In genomic region chr16:8853611-8854010, GRCh38 we compare ENCODE assay signal across 17 cellular contexts. TPM values are rescaled to one million over a fixed set of nuclear protein-coding genes. Genes with fewer than 3 reads are reported as not detected.
A peak's percentile ranks its signal among the peaks of the same experiment; 100 is the strongest.
DNase-seq lines count a peak whose midpoint lies in the region; ATAC-seq and TF ChIP-seq lines count a peak whose summit lies in the region.
"Had no signal": no experiment of that assay in that cellular context is flagged by ENCODE, and none has a peak within 500 bp of the region (broad histone marks: within the 10 kb centered on the region; RNA-seq: fewer than 3 reads in every experiment).

No MANE protein-coding gene starts in this region.

- H3K27me3 Mint-ChIP-seq in activated naive CD4-positive, alpha-beta T cell treated with anti-CD3 and anti-CD28 coated beads, Interleukin-2, amount 10 ng/mL, durations not matched to agents 7 days and 5 days: no peaks in the 10 kb centered on the region
- H3K27me3 Mint-ChIP-seq in T-cell: no peaks in the 10 kb centered on the region
- H3K27me3 Mint-ChIP-seq in effector memory CD8-positive, alpha-beta T cell: no peaks in the 10 kb centered on the region

- peak overlapping the region; percentile 47 for H3K27ac ChIP-seq in smooth muscle cell (ENCODE audit: low read depth)
- H3K27ac ChIP-seq: WERI-Rb-1 had no signal

- H3K9me3 ChIP-seq in smooth muscle cell (replicated peaks; ENCODE audit: low read depth): no peaks in the 10 kb centered on the region
- H3K9me3 ChIP-seq: stomach had no signal

- H3K36me3 ChIP-seq in smooth muscle cell (ENCODE audit: low read depth): peaks cover 4% of the 10 kb centered on the region

- POLR2A ChIA-PET in T-cell (lab: Charles Lee): no interaction called here

- no peak overlapping the region for H3K4me3 Mint-ChIP-seq in activated naive CD4-positive, alpha-beta T cell treated with anti-CD3 and anti-CD28 coated beads, Interleukin-2, amount 10 ng/mL, durations not matched to agents 7 days and 5 days
- H3K4me3 Mint-ChIP-seq in T-cell: no peak overlapping the region
- H3K4me3 Mint-ChIP-seq in effector memory CD8-positive, alpha-beta T cell: no peak overlapping the region
- H3K4me3 Mint-ChIP-seq: H9 had no signal

- H3K4me3 ChIP-seq in smooth muscle cell: no peak overlapping the region
- H3K4me3 ChIP-seq: stomach had no signal

- H3K9me3 Mint-ChIP-seq in activated naive CD4-positive, alpha-beta T cell treated with anti-CD3 and anti-CD28 coated beads, Interleukin-2, amount 10 ng/mL, durations not matched to agents 7 days and 5 days: no peaks in the 10 kb centered on the region
- H3K9me3 Mint-ChIP-seq in T-cell: no peaks in the 10 kb centered on the region
- no peaks in the 10 kb centered on the region for H3K9me3 Mint-ChIP-seq in effector memory CD8-positive, alpha-beta T cell

- peaks cover 58% of the 10 kb centered on the region for H3K36me3 Mint-ChIP-seq in activated naive CD4-positive, alpha-beta T cell treated with anti-CD3 and anti-CD28 coated beads, Interleukin-2, amount 10 ng/mL, durations not matched to agents 7 days and 5 days
- H3K36me3 Mint-ChIP-seq in T-cell: peaks cover 27% of the 10 kb centered on the region
- H3K36me3 Mint-ChIP-seq in effector memory CD8-positive, alpha-beta T cell (ENCODE audit: insufficient read depth): peaks cover 48% of the 10 kb centered on the region

- H3K4me2 ChIP-seq in smooth muscle cell: no peak overlapping the region

- H3K4me1 Mint-ChIP-seq in activated naive CD4-positive, alpha-beta T cell treated with anti-CD3 and anti-CD28 coated beads, Interleukin-2, amount 10 ng/mL, durations not matched to agents 7 days and 5 days: peaks cover 61% of the 10 kb centered on the region
- H3K4me1 Mint-ChIP-seq in T-cell: peaks cover 38 to 49% (median 38%) of the 10 kb centered on the region in 3 donors
- peaks cover 15 to 26% of the 10 kb centered on the region in 2 donors for H3K4me1 Mint-ChIP-seq in effector memory CD8-positive, alpha-beta T cell (ENCODE audit: low read depth in 2 of 2)

- H3K27me3 ChIP-seq in smooth muscle cell (ENCODE audit: low read depth): no peaks in the 10 kb centered on the region
- H3K27me3 ChIP-seq: stomach had no signal

- peak overlapping the region; percentile 17 for H3K27ac Mint-ChIP-seq in activated naive CD4-positive, alpha-beta T cell treated with anti-CD3 and anti-CD28 coated beads, Interleukin-2, amount 10 ng/mL, durations not matched to agents 7 days and 5 days
- H3K27ac Mint-ChIP-seq in T-cell: peak overlapping the region; percentile 46 to 58
- H3K27ac Mint-ChIP-seq in effector memory CD8-positive, alpha-beta T cell: peak overlapping the region; percentile 35 to 62

- TF ChIP-seq CTCF in smooth muscle cell (IDR thresholded peaks at IDR 0.05; ENCODE audit: borderline replicate concordance, insufficient read depth, poor library complexity, severe bottlenecking): no peak

- H3K4me1 ChIP-seq in smooth muscle cell (ENCODE audit: low read depth): no peaks in the 10 kb centered on the region

- WGBS in smooth muscle cell (ENCODE audit: low lambda C conversion rate): 58% methylated on average over 7 of the region's 7 CpGs

- H3K79me2 ChIP-seq in smooth muscle cell (ENCODE audit: low read depth): no peaks in the 10 kb centered on the region

- ATAC-seq in T-cell (replicated peaks in 1 of 4) (no peak), HG02610 (IDR thresholded peaks at IDR 0.05; ENCODE audit: unreplicated experiment) (no peak)
- ATAC-seq in effector memory CD8-positive, alpha-beta T cell (replicated peaks): no peak

- peaks cover 31% of the 10 kb centered on the region for H3F3A ChIP-seq in smooth muscle cell (ENCODE audit: low read depth)

- peak; percentile 17 for DNase-seq in activated naive CD4-positive, alpha-beta T cell treated with anti-CD3 and anti-CD28 coated beads, Interleukin-2, amount 10 ng/mL, durations not matched to agents 7 days and 5 days
- no peak for DNase-seq in activated naive CD4-positive, alpha-beta T cell treated with anti-CD3 and anti-CD28 coated beads, Interleukin-2, amount 50 U/mL, for 16 hours
- no peak for DNase-seq in T-cell
- no peak for DNase-seq in effector memory CD8-positive, alpha-beta T cell
- no peak for DNase-seq in smooth muscle cell (lab: John Stamatoyannopoulos, UW; ENCODE audit: unreplicated experiment)
- no peak for DNase-seq in cerebellar nuclear complex (lab: John Stamatoyannopoulos, UW)
- no peak for DNase-seq in retina
- DNase-seq: H9, mesendoderm, NCI-H1436, occipital lobe, OCI-M1, stomach, SW 1271, WERI-Rb-1 had no signal

- peaks cover 93% of the 10 kb centered on the region for H4K20me1 ChIP-seq in smooth muscle cell (ENCODE audit: low read depth)

- no peak overlapping the region for H3K9ac ChIP-seq in smooth muscle cell (ENCODE audit: low read depth)

- no peak overlapping the region for H2AFZ ChIP-seq in smooth muscle cell (ENCODE audit: low read depth)

- CTCF ChIA-PET in activated naive CD4-positive, alpha-beta T cell treated with anti-CD3 and anti-CD28 coated beads, Interleukin-2, amount 10 ng/mL, durations not matched to agents 7 days and 5 days (lab: Charles Lee): interaction anchor here (1.1 to 2.7 kb wide), 2 partner anchors 26 to 286 kb away, joined by 4 to 13 read pairs; no protein-coding TSS in a partner anchor
- CTCF ChIA-PET in T-cell (lab: Charles Lee): interaction anchor here in 1 of 2 donors (0.5 kb wide), 1 partner anchor 159 kb away, joined by 3 read pairs; no protein-coding TSS in a partner anchor

RNA-seq across cellular contexts. Expression of gene CARHSP1, which starts 15.2 kb away (rescaled TPM):
- total RNA-seq in T-cell: 10 to 100 TPM; 32.9 to 44.3 (median 41.8) TPM
- 62.6 and 74.1 TPM in 2 replicates for total RNA-seq in smooth muscle cell
- polyA plus RNA-seq in smooth muscle cell: 94.0 and 118 TPM in 2 replicates

RNA-seq across cellular contexts. Expression of gene LITAFD, which starts 28.5 kb away (rescaled TPM):
- total RNA-seq in T-cell (not detected), smooth muscle cell (not detected in 2 replicates)
- 0.37 TPM in 1 of 2 replicates, not detected in the other for polyA plus RNA-seq in smooth muscle cell
- total RNA-seq: H9, occipital lobe, stomach had no signal
- polyA plus RNA-seq: AG04450, stomach had no signal

RNA-seq across cellular contexts. Expression of gene PMM2, which starts 56.0 kb away (rescaled TPM):
- 10 to 100 TPM; 33.8 to 46.6 (median 43.7) TPM for total RNA-seq in T-cell
- total RNA-seq in smooth muscle cell: 31.4 and 47.5 TPM in 2 replicates
- 33.5 and 40.6 TPM in 2 replicates for polyA plus RNA-seq in smooth muscle cell

RNA-seq across cellular contexts. Expression of gene TMEM186, which starts 56.2 kb away (rescaled TPM):
- total RNA-seq in T-cell: 10 to 100 TPM in 3 of 5 donors, 1 to 10 TPM in 2; 4.1 to 14.5 (median 12.7) TPM
- total RNA-seq in smooth muscle cell: 1.1 and 1.3 TPM in 2 replicates
- 9.7 and 10.6 TPM in 2 replicates for polyA plus RNA-seq in smooth muscle cell
